ENCODE assay signal across 20 cellular contexts in the genomic region with DNA sequence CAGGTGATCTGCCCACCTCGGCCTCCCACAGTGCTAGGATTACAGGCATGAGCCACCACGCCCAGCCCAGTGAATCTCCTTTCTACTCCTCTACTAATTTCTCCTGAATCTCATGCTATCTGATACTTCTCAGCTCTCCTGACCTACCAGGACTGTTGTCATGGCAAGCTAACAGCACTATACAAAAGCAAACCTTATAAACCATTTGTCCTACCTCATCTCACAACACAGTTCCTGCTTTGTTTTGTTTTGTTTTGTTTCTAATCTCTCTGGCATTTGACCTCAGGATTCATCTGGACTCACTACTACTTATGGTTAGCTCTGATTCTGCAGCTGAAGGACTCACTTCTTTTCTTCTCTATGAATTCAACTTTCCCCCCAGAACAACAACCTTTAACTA.
A peak's percentile ranks its signal among the peaks of the same experiment; 100 is the strongest.
DNase-seq lines count a peak whose midpoint lies in the region; ATAC-seq, FAIRE-seq and TF ChIP-seq lines count a peak whose summit lies in the region.
"Had no signal": no experiment of that assay in that cellular context is flagged by ENCODE, and none has a peak within 500 bp of the region (broad histone marks: within the 10 kb centered on the region; RNA-seq: fewer than 3 reads in every experiment).

No MANE protein-coding gene starts in this region.

- no peak for TF ChIP-seq POLR2A in H54 (IDR thresholded peaks at IDR 0.05; ENCODE audit: low read depth, low read length)

- TF ChIP-seq CTCF in choroid plexus epithelial cell (conservative IDR thresholded peaks at IDR 0.05; ENCODE audit: low read depth, low read length) = no peak

- peak; percentile 65 for FAIRE-seq in H54 (lab: Jason Lieb, UNC)
- FAIRE-seq: GM12891, GM18507, RCC 7860 had no signal

- H3K4me3 ChIP-seq in choroid plexus epithelial cell (ENCODE audit: low read depth, low read length) = no peak overlapping the region
- H3K4me3 ChIP-seq: GM23338 had no signal

- no peak for DNase-seq in H54 (ENCODE audit: insufficient read length, low spot score)
- peak; percentile 72 for DNase-seq in LHCN-M2 (ENCODE audit: low read depth)
- DNase-seq in choroid plexus epithelial cell (ENCODE audit: low read depth) = peak; percentile 21
- DNase-seq in myocyte (ENCODE audit: low read depth) = peak; percentile 28
- no peak for DNase-seq in activated CD4-positive, alpha-beta T cell treated with anti-CD3 and anti-CD28 coated beads, Interleukin-2, amount 50 U/mL, for 48 hours
- DNase-seq in NCI-H187 treated with DMSO at 0.1 percent for 48 hours (lab: John Stamatoyannopoulos, UW) = no peak
- DNase-seq: Calu3; CD4-positive, alpha-beta T cell; GDM1; NCI-H1105; NCI-H1694; NCI-H2107; NCI-H446 treated with DMSO at 0.1 percent for 48 hours; SHP77 had no signal

- no peak for ATAC-seq in GM21381 (IDR thresholded peaks at IDR 0.05; ENCODE audit: unreplicated experiment)
- ATAC-seq: GM23338, SK-N-SH treated with all-trans-retinoic acid at 6 μM for 48 hours had no signal

Comparison
In these comparisons a context has a peak if more than half of its experiments do, and no peak if none do; other contexts are left out.
1. DNase-seq: peak in LHCN-M2 (single experiment), choroid plexus epithelial cell (single experiment) and myocyte (single experiment); none in H54 (single experiment), activated CD4-positive, alpha-beta T cell treated with anti-CD3 and anti-CD28 coated beads, Interleukin-2, amount 50 U/mL, for 48 hours (0 of 2) and NCI-H187 treated with DMSO at 0.1 percent for 48 hours (single experiment).